ENCODE assay signal across 1 cellular context in genomic region chr10:73643362-73643761, GRCh38.
TF ChIP-seq lines count a peak whose summit lies in the region.

No MANE protein-coding gene starts in this region.

TF ChIP-seq in GM12878, 131 proteins besides CTCF, POLR2A, EP300 and RAD21:
- no peak for TF ChIP-seq NR2F1 (conservative IDR thresholded peaks at IDR 0.05)
- no peak for TF ChIP-seq KAT2A (conservative IDR thresholded peaks at IDR 0.05; ENCODE audit: control insufficient read depth, low read depth, low read length)
- TF ChIP-seq MTA3 (IDR thresholded peaks at IDR 0.05; ENCODE audit: borderline replicate concordance, low read length), result no peak
- TF ChIP-seq ZBTB40 (IDR thresholded peaks at IDR 0.05; ENCODE audit: borderline replicate concordance), result no peak
- no peak for TF ChIP-seq IRF5 (IDR thresholded peaks at IDR 0.05; ENCODE audit: borderline replicate concordance)
- no peak for TF ChIP-seq GABPA (IDR thresholded peaks at IDR 0.05; ENCODE audit: low read depth)
- TF ChIP-seq MTA2 (IDR thresholded peaks at IDR 0.05; ENCODE audit: low read depth), result no peak
- TF ChIP-seq POLR2AphosphoS5 (IDR thresholded peaks at IDR 0.05; ENCODE audit: low read length), result no peak
- no peak for TF ChIP-seq FOXM1 (IDR thresholded peaks at IDR 0.05; ENCODE audit: low read depth, low read length)
- no peak for TF ChIP-seq CBX5 (IDR thresholded peaks at IDR 0.05; ENCODE audit: low read depth)
- TF ChIP-seq ZNF207 (IDR thresholded peaks at IDR 0.05; ENCODE audit: borderline replicate concordance), result no peak
- no peak for TF ChIP-seq NFXL1 (IDR thresholded peaks at IDR 0.05; ENCODE audit: borderline replicate concordance)
- no peak for TF ChIP-seq CHD4 (IDR thresholded peaks at IDR 0.05)
- no peak for TF ChIP-seq SPI1 (IDR thresholded peaks at IDR 0.05; ENCODE audit: borderline replicate concordance, insufficient read depth, low read depth, low read length)
- no peak for TF ChIP-seq ELK1 (IDR thresholded peaks at IDR 0.05; ENCODE audit: low read depth, low read length)
- no peak for TF ChIP-seq YBX1 (IDR thresholded peaks at IDR 0.05)
- no peak for TF ChIP-seq ZNF622 (IDR thresholded peaks at IDR 0.05)
- no peak for TF ChIP-seq HDGF (IDR thresholded peaks at IDR 0.05)
- no peak for TF ChIP-seq BACH1 (IDR thresholded peaks at IDR 0.05; ENCODE audit: borderline replicate concordance)
- TF ChIP-seq ZSCAN29 (IDR thresholded peaks at IDR 0.05), result no peak
